ENCODE assay signal across 8 cellular contexts in genomic region chr2:32355976-32356734, GRCh38. TPM values are rescaled to one million over a fixed set of nuclear protein-coding genes. Genes with fewer than 3 reads are reported as not detected.
A peak's percentile ranks its signal among the peaks of the same experiment; 100 is the strongest.
DNase-seq lines count a peak whose midpoint lies in the region; ATAC-seq, FAIRE-seq and TF ChIP-seq lines count a peak whose summit lies in the region.

No MANE protein-coding gene starts in this region.

- no peak overlapping the region for H2AK5ac ChIP-seq in H1 (ENCODE audit: low read depth, low read length)

- intact Hi-C loops in OCI-LY7 (cut with micrococcal nuclease; ENCODE audit: unreplicated experiment) = loop anchor here (2.0 to 5.0 kb wide), 2 partner anchors 79 to 273 kb away; partner anchors contain the start of genes TTC27 and YIPF4

- H2BK20ac ChIP-seq in H1 (ENCODE audit: low read length) = no peak overlapping the region

- no peak for DNase-seq in activated naive CD4-positive, alpha-beta T cell treated with anti-CD3 and anti-CD28 coated beads, Interleukin-2, amount 10 ng/mL, durations not matched to agents 7 days and 5 days
- no peak for DNase-seq in activated naive CD4-positive, alpha-beta T cell treated with Interleukin-2 at 50 U/mL for 16 hours
- DNase-seq in OCI-LY7 (ENCODE audit: low spot score) = no peak
- DNase-seq in H1 (ENCODE audit: low read depth in 1 of 2, low spot score in 2 of 2) = no peak
- DNase-seq in omental fat pad (ENCODE audit: low spot score) = no peak
- no peak for DNase-seq in GM03348 (ENCODE audit: low spot score)
- DNase-seq in stimulated activated CD4-positive, alpha-beta T cell treated with anti-CD3 and anti-CD28 coated beads, Interleukin-15, amount 100 ng/mL, for 24 hours = no peak

- H3K4ac ChIP-seq in H1 (replicated peaks; ENCODE audit: insufficient read length, low read depth, low read length) = peak overlapping the region; percentile 3

- no peaks in the 10 kb centered on the region for H3K27me3 Mint-ChIP-seq in activated naive CD4-positive, alpha-beta T cell treated with anti-CD3 and anti-CD28 coated beads, Interleukin-2, amount 10 ng/mL, durations not matched to agents 7 days and 5 days

- no peak overlapping the region for H2BK15ac ChIP-seq in H1 (ENCODE audit: low read length)

- H3K27me3 ChIP-seq in H1 (replicated peaks in 1 of 4; ENCODE audit: control insufficient read depth in 3 of 4, extremely low read depth in 1 of 4, insufficient read depth in 3 of 4, low read length in 3 of 4) = no peaks in the 10 kb centered on the region

- no peak for TF ChIP-seq POLR2A in H1 (IDR thresholded peaks at IDR 0.05; ENCODE audit: control extremely low read depth in 1 of 2, low read depth in 2 of 2, low read length in 2 of 2)

- peak overlapping the region; percentile 87; the same call in 1 of the 2 replicates for H2BK5ac ChIP-seq in H1 (ENCODE audit: low read depth, low read length)

- H3K9me3 ChIP-seq in OCI-LY7 (ENCODE audit: low read length) = no peaks in the 10 kb centered on the region
- H3K9me3 ChIP-seq in H1 (ENCODE audit: insufficient read depth in 2 of 2, low read depth in 1 of 2, low read length in 1 of 2) = no peaks in the 10 kb centered on the region

- WGBS in H1 (ENCODE audit: extremely low coverage in 1 of 2, insufficient coverage in 1 of 2, insufficient read length in 1 of 2, insufficient replicate concordance in 2 of 2, low coverage in 1 of 2, low lambda C conversion rate in 2 of 2, missing lambda C conversion rate in 1 of 2), 2 experiments = 8% methylated on average over 17 of the region's 17 CpGs; no CpG with 5 or more reads in 1 of the 2 experiments

- no peak for TF ChIP-seq CTCF in OCI-LY7 (conservative IDR thresholded peaks at IDR 0.05; ENCODE audit: low read length)
- TF ChIP-seq CTCF in H1 (IDR thresholded peaks at IDR 0.05; ENCODE audit: control extremely low read depth in 1 of 3, insufficient read depth in 1 of 3, low read depth in 1 of 3, low read length in 3 of 3) = no peak
- no peak for TF ChIP-seq CTCF in omental fat pad (IDR thresholded peaks at IDR 0.05)

- H3K23me2 ChIP-seq in H1 (ENCODE audit: low read depth, low read length) = peaks cover 6% of the 10 kb centered on the region; the same call in 1 of the 2 replicates

- peaks cover 27% of the 10 kb centered on the region for H3K4me1 Mint-ChIP-seq in activated naive CD4-positive, alpha-beta T cell treated with anti-CD3 and anti-CD28 coated beads, Interleukin-2, amount 10 ng/mL, durations not matched to agents 7 days and 5 days

- H3K9me3 Mint-ChIP-seq in activated naive CD4-positive, alpha-beta T cell treated with anti-CD3 and anti-CD28 coated beads, Interleukin-2, amount 10 ng/mL, durations not matched to agents 7 days and 5 days = no peaks in the 10 kb centered on the region

- peak overlapping the region; percentile 93 for H3K27ac Mint-ChIP-seq in activated naive CD4-positive, alpha-beta T cell treated with anti-CD3 and anti-CD28 coated beads, Interleukin-2, amount 10 ng/mL, durations not matched to agents 7 days and 5 days

- CTCF ChIA-PET in activated naive CD4-positive, alpha-beta T cell treated with anti-CD3 and anti-CD28 coated beads, Interleukin-2, amount 10 ng/mL, durations not matched to agents 7 days and 5 days (lab: Charles Lee) = no interaction called here
- CTCF ChIA-PET in OCI-LY7 (lab: Charles Lee; ENCODE audit: unreplicated experiment) = no interaction called here
- CTCF ChIA-PET in H1 (lab: Charles Lee; ENCODE audit: partially characterized antibody) = no interaction called here

- H3K9me2 ChIP-seq in OCI-LY7 (ENCODE audit: insufficient read depth, low read length) = no peaks in the 10 kb centered on the region

- H3K4me1 ChIP-seq in OCI-LY7 (ENCODE audit: insufficient read depth, low read length, poor library complexity, severe bottlenecking) (peaks cover 27% of the 10 kb centered on the region), H1 (replicated peaks in 1 of 4; ENCODE audit: control insufficient read depth in 3 of 4, insufficient read depth in 4 of 4, low read length in 3 of 4) (peaks cover 0 to 7% (median 3%) of the 10 kb centered on the region in 4 experiments; a peak in 4 of 7 replicates)

- peak overlapping the region; percentile 83 for H3K18ac ChIP-seq in H1 (ENCODE audit: extremely low read depth, low read length)

- no peak overlapping the region for H3K23ac ChIP-seq in H1 (ENCODE audit: insufficient read length)

- no peak overlapping the region for H3K14ac ChIP-seq in H1 (ENCODE audit: insufficient read length)

- H3K27ac ChIP-seq in OCI-LY7 (ENCODE audit: low read depth, low read length, poor library complexity, severe bottlenecking) = peak overlapping the region; percentile 85
- H3K27ac ChIP-seq in H1 (ENCODE audit: low read depth, low read length) = peak overlapping the region; percentile 83

- peak overlapping the region; percentile 46 for H4K5ac ChIP-seq in H1 (ENCODE audit: insufficient read length, low read depth, low read length)

- no peak overlapping the region for H2BK120ac ChIP-seq in H1 (replicated peaks; ENCODE audit: low read depth, low read length)

- H4K91ac ChIP-seq in H1 (replicated peaks; ENCODE audit: insufficient read length, low read length) = peak overlapping the region; percentile 69

- H3K4me2 ChIP-seq in OCI-LY7 (ENCODE audit: low read length) = peak overlapping the region; percentile 83
- H3K4me2 ChIP-seq in H1 (ENCODE audit: insufficient read depth in 1 of 2, low read depth in 2 of 2, low read length in 2 of 2) = peak overlapping the region; percentile 82 to 85

- peak overlapping the region; percentile 86 for H4K8ac ChIP-seq in H1 (ENCODE audit: extremely low read depth, insufficient read depth, low read length)

- peaks cover 38% of the 10 kb centered on the region for H3K79me2 ChIP-seq in OCI-LY7 (ENCODE audit: insufficient read depth, low read depth, low read length)
- H3K79me2 ChIP-seq in H1 (ENCODE audit: control insufficient read depth in 1 of 2, insufficient read depth in 2 of 2, low read length in 2 of 2) = peaks cover 11 to 33% of the 10 kb centered on the region in 2 experiments; a peak in 3 of 4 replicates

- no peaks in the 10 kb centered on the region for H3K79me1 ChIP-seq in H1 (ENCODE audit: low read depth, low read length)

- no peak for TF ChIP-seq EP300 in H1 (IDR thresholded peaks at IDR 0.05; ENCODE audit: borderline replicate concordance in 1 of 2, low read depth in 2 of 2, low read length in 2 of 2)

- ATAC-seq in omental fat pad (ENCODE audit: low FRiP score) (peak; percentile 7), HG03280 (IDR thresholded peaks at IDR 0.05; ENCODE audit: unreplicated experiment) (no peak)

- H3K36me3 ChIP-seq in OCI-LY7 (ENCODE audit: insufficient read depth, low read length) (peaks cover 26% of the 10 kb centered on the region), H1 (ENCODE audit: control insufficient read depth in 2 of 4, insufficient read depth in 4 of 4, low read length in 3 of 4) (no peaks in the 10 kb centered on the region)

- TF ChIP-seq RAD21 in H1 (IDR thresholded peaks at IDR 0.05 in 1 of 2, conservative IDR thresholded peaks at IDR 0.05 in 1 of 2; ENCODE audit: low read depth in 2 of 2, low read length in 2 of 2) = no peak

- no peak for FAIRE-seq in H1 (lab: Jason Lieb, UNC)

- H3K56ac ChIP-seq in H1 (replicated peaks; ENCODE audit: insufficient read length, low read depth, low read length) = peak overlapping the region; percentile 3

- peak overlapping the region; percentile 83 for H3K4me3 Mint-ChIP-seq in activated naive CD4-positive, alpha-beta T cell treated with anti-CD3 and anti-CD28 coated beads, Interleukin-2, amount 10 ng/mL, durations not matched to agents 7 days and 5 days

- H2BK12ac ChIP-seq in H1 (ENCODE audit: low read depth, low read length) = no peak overlapping the region

- peak overlapping the region; percentile 73 to 92 (median 84) for H3K9ac ChIP-seq in H1 (replicated peaks in 1 of 4; ENCODE audit: extremely low read depth in 1 of 4, low read depth in 3 of 4, low read length in 3 of 4)

- peaks cover 21% of the 10 kb centered on the region for H4K20me1 ChIP-seq in OCI-LY7 (ENCODE audit: insufficient read depth, low read length)
- H4K20me1 ChIP-seq in H1 (replicated peaks in 1 of 2; ENCODE audit: control insufficient read depth in 1 of 2, insufficient read depth in 2 of 2, low read length in 2 of 2) = peaks cover 3 to 7% of the 10 kb centered on the region in 2 experiments

- POLR2A ChIA-PET in OCI-LY7 (lab: Charles Lee) = interaction anchor here (0.5 to 0.7 kb wide), 6 partner anchors 31 to 189 kb away, joined by 3 to 4 read pairs (median 4); no protein-coding TSS in a partner anchor
- POLR2A ChIA-PET in H1 (lab: Charles Lee; ENCODE audit: partially characterized antibody) = interaction anchor here (0.5 to 2.0 kb wide), 7 partner anchors 8 to 328 kb away, joined by 3 to 8 read pairs (median 3); partner anchors contain the start of genes SLC30A6 and YIPF4

- BruUV-seq in OCI-LY7 (replicated peaks; lab: Mats Ljungman, UMichigan) = TSS peak; percentile 95

- peak overlapping the region; percentile 100 for H3K4me3 ChIP-seq in OCI-LY7 (ENCODE audit: low read depth, low read length, poor library complexity, severe bottlenecking)
- peak overlapping the region; percentile 75 to 97 (median 96) for H3K4me3 ChIP-seq in H1 (ENCODE audit: extremely low read depth in 1 of 4, insufficient read depth in 2 of 4, low read depth in 3 of 4, low read length in 4 of 4)

- peaks cover 18% of the 10 kb centered on the region for H3K36me3 Mint-ChIP-seq in activated naive CD4-positive, alpha-beta T cell treated with anti-CD3 and anti-CD28 coated beads, Interleukin-2, amount 10 ng/mL, durations not matched to agents 7 days and 5 days

- H2AFZ ChIP-seq in OCI-LY7 (ENCODE audit: low read length) = peak overlapping the region; percentile 92
- H2AFZ ChIP-seq in H1 (ENCODE audit: low read length) = peak overlapping the region; percentile 47

TF ChIP-seq in H1, 55 proteins besides CTCF, POLR2A, EP300 and RAD21 (continues in another document):
- TF ChIP-seq RNF2 (IDR thresholded peaks at IDR 0.05; ENCODE audit: borderline replicate concordance, low read depth, low read length, missing control alignments, poor library complexity, severe bottlenecking) (no peak), ATF3 (IDR thresholded peaks at IDR 0.05; ENCODE audit: insufficient read depth, low read depth, low read length) (no peak)

RNA-seq across cellular contexts. Expression of gene BIRC6, which starts 0.7 kb away (rescaled TPM):
- total RNA-seq in OCI-LY7 (2014; rRNA removed; shearing (Covaris generic)) = 81.2 and 117 TPM in 2 replicates
- total RNA-seq in OCI-LY7 (2022) = 123 and 125 TPM in 2 replicates
- 67.0 and 69.5 TPM in 2 replicates for total RNA-seq in H1 (2021; fragmentation: NEBNext Ultra II Directional; extraction: Animal tissue kit (Norgen Biotek cat#: 25700))
- polyA plus RNA-seq in H1 (2011; rRNA removed) = 30.8 and 32.5 TPM in 2 replicates
- 29.6 TPM for polyA plus RNA-seq in H1 (2011; cell fraction: cytosol; rRNA removed)
- 76.1 TPM for polyA plus RNA-seq in H1 (2011; cell fraction: nucleus; rRNA removed)
- polyA plus RNA-seq in H1 (2012, experiment 1 of 2) = 25.6 to 39.0 TPM (median 30.8 TPM) in 4 replicates
- polyA plus RNA-seq in H1 (2012, experiment 2 of 2) = 1.3 TPM
- polyA plus RNA-seq in H1 (2013, experiment 1 of 2) = 15.9 TPM
- 13.5 TPM for polyA plus RNA-seq in H1 (2013, experiment 2 of 2)
- 682 and 838 TPM in 2 replicates for polyA minus RNA-seq in H1 (2011; rRNA and poly(A)+ RNA removed)
- 106 TPM for polyA minus RNA-seq in H1 (2011; cell fraction: cytosol; rRNA and poly(A)+ RNA removed)
- polyA minus RNA-seq in H1 (2011; cell fraction: nucleus; rRNA and poly(A)+ RNA removed) = 475 TPM
- 100 to 1,000 TPM; 118 to 226 (median 151) TPM for total RNA-seq in omental fat pad
